In the genomic region with DNA sequence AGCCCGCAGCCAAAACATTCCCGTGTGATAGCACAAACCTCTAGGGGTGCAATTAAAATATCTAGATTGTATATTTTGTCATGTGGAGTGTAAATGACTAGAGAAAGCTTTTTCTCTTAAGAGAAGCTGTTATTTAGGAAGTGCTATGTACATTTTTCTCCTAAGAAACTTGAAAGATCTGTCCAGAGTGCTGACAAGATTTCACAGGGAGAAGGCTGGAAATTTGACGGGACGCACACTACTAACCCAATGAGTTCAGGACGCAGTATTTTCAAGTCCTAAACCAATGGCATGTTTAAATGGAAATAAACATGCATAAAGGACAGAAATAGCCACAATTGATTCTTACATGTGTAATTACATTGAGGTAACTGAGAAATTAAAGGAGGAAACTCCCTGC, we compare ENCODE assay signal across 7 cellular contexts. TPM values are rescaled to one million over a fixed set of nuclear protein-coding genes. Genes with fewer than 3 reads are reported as not detected.
"Had no signal": no experiment of that assay in that cellular context is flagged by ENCODE, and none has a peak within 500 bp of the region (broad histone marks: within the 10 kb centered on the region; RNA-seq: fewer than 3 reads in every experiment).

No MANE protein-coding gene starts in this region.

RNA-seq across cellular contexts. Expression of a gene that starts 3.9 kb away (rescaled TPM):
- total RNA-seq: activated T-helper 17 cell treated with anti-CD3 and anti-CD28 coated beads, Interleukin-2, amount 50 U/mL, for 72 hours; left colon; lung microvascular endothelial cell; mucosa of descending colon; naive thymus-derived CD4-positive, alpha-beta T cell; ureter had no signal
- polyA plus RNA-seq: immature natural killer cell; naive thymus-derived CD4-positive, alpha-beta T cell had no signal
